In the genomic region with DNA sequence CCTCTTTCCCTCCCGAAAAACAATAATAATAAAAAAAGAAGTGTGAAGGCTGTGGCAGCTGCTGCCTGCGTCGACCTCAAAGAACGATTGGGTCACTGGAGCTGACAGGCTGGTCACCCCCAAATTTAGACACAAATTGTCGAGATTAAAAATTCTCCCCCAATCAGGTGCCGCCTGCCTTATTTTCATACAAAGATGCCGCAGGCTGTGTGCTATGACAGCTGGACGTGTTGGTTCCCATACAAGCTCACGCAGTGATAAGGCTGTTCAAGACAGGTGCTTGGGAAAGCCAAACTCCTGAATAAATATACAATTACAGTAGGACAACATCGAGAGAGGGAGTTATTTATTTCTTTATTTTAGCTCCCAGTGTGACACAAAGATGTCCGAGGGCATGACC, we compare ENCODE assay signal across 19 cellular contexts.
"Had no signal": no experiment of that assay in that cellular context is flagged by ENCODE, and none has a peak within 500 bp of the region (broad histone marks: within the 10 kb centered on the region; RNA-seq: fewer than 3 reads in every experiment).

No MANE protein-coding gene starts in this region.

- H3K36me3 ChIP-seq: adrenal gland had no signal

- H3K9me3 ChIP-seq: adrenal gland, SK-N-SH had no signal

- H3K4me1 ChIP-seq: adrenal gland had no signal

- ATAC-seq: Right ventricle myocardium inferior had no signal

- H3K27me3 ChIP-seq: adrenal gland had no signal

- H3K4me3 ChIP-seq: adrenal gland, coronary artery had no signal

- H3K27ac ChIP-seq: adrenal gland, coronary artery, VCaP had no signal

- DNase-seq: activated CD4-positive, alpha-beta memory T cell treated with anti-CD3 and anti-CD28 coated beads, Interleukin-2, amount 10 ng/mL, durations not matched to agents 7 days and 5 days; activated CD4-positive, alpha-beta T cell treated with anti-CD3 and anti-CD28 coated beads, Interleukin-2, amount 50 U/mL, for 1 hour; activated CD4-positive, CD25-positive, alpha-beta regulatory T cell; activated naive CD4-positive, alpha-beta T cell treated with anti-CD3 and anti-CD28 coated beads, Interleukin-2, amount 50 U/mL, for 16 hours; activated naive CD8-positive, alpha-beta T cell treated with anti-CD3 and anti-CD28 coated beads, Interleukin-2, amount 10 ng/mL, durations not matched to agents 7 days and 5 days; activated T-cell treated with anti-CD3 and anti-CD28 coated beads for 4 hours; adrenal gland; anterior cingulate cortex; KG1; NCI-H1092; NCI-H1436; NCI-H187 treated with DMSO at 0.1 percent for 48 hours; NCI-H2081 treated with DMSO at 0.1 percent for 48 hours; NCI-H446; SK-N-SH; T-helper 1 cell had no signal
